21 cellular contexts compared by ENCODE assay signal in genomic region chr16:1258218-1258587, GRCh38. TPM values are rescaled to one million over a fixed set of nuclear protein-coding genes. Genes with fewer than 3 reads are reported as not detected.
DNase-seq lines count a peak whose midpoint lies in the region; ATAC-seq, FAIRE-seq and TF ChIP-seq lines count a peak whose summit lies in the region.
"Had no signal": no experiment of that assay in that cellular context is flagged by ENCODE, and none has a peak within 500 bp of the region (broad histone marks: within the 10 kb centered on the region; RNA-seq: fewer than 3 reads in every experiment).

No MANE protein-coding gene starts in this region.

- TF ChIP-seq CTCF in HCT116 (IDR thresholded peaks at IDR 0.05 in 2 of 3, conservative IDR thresholded peaks at IDR 0.05 in 1 of 3; ENCODE audit: borderline replicate concordance in 1 of 3, insufficient read depth in 1 of 3, low read depth in 2 of 3, low read length in 2 of 3) (no peak), PC-9 (conservative IDR thresholded peaks at IDR 0.05) (no peak), natural killer cell (IDR thresholded peaks at IDR 0.05) (no peak)

- ATAC-seq in HCT116: peak; percentile 59
- no peak for ATAC-seq in natural killer cell

- H3K4me3 ChIP-seq in HCT116 (replicated peaks in 1 of 2; ENCODE audit: low read depth in 1 of 2, low read length in 2 of 2) (no peak overlapping the region), PC-9 (no peak overlapping the region)
- H3K4me3 ChIP-seq: SJCRH30 had no signal

- BruUV-seq in HCT116 (replicated peaks; lab: Mats Ljungman, UMichigan) (no TSS peak), PC-9 (replicated peaks; lab: Mats Ljungman, UMichigan) (no TSS peak)

- intact Hi-C loops in HCT116 (cut with micrococcal nuclease) (no loop called here), PC-9 (cut with micrococcal nuclease; ENCODE audit: unreplicated experiment) (loop anchor here (2.0 kb wide), 1 partner anchor 39 kb away; no protein-coding TSS in a partner anchor), natural killer cell (cut with micrococcal nuclease) (no loop called here)

- DNase-seq in NCI-H146 (lab: John Stamatoyannopoulos, UW): peak; percentile 15
- DNase-seq in NCI-H146 treated with DMSO at 0.1 percent for 48 hours (lab: John Stamatoyannopoulos, UW; ENCODE audit: unreplicated experiment): no peak
- DNase-seq in HCT116 (ENCODE audit: low read depth, low spot score): no peak
- peak; percentile 60 to 65 for DNase-seq in PC-9
- no peak for DNase-seq in natural killer cell
- DNase-seq in urothelium cell line (ENCODE audit: low spot score): no peak
- DNase-seq in activated CD4-positive, CD25-positive, alpha-beta regulatory T cell treated with anti-CD3 and anti-CD28 coated beads, Interleukin-2, amount 50 U/mL, for 72 hours: no peak
- DNase-seq in AML-193 (lab: John Stamatoyannopoulos, UW): no peak
- DNase-seq: C1 segment of cervical spinal cord, DMS 273 treated with DMSO at 0.1 percent for 48 hours, IMR-90, NCI-H1436, NCI-H2227 treated with DMSO at 0.1 percent for 48 hours, NCI-H524 treated with DMSO at 0.1 percent for 48 hours, OCI-M1, SJCRH30 had no signal

- no peaks in the 10 kb centered on the region for H3K9me2 ChIP-seq in HCT116 (ENCODE audit: insufficient read depth)
- H3K9me2 ChIP-seq in PC-9 (ENCODE audit: insufficient read depth): no peaks in the 10 kb centered on the region

- RAD21 ChIA-PET in HCT116 (lab: Charles Lee; ENCODE audit: low non-redundant PET in 1 of 2, low total read pairs in 2 of 2, uncharacterized antibody in 2 of 2, unreplicated experiment in 2 of 2): no interaction called here

- TF ChIP-seq RAD21 in HCT116 (IDR thresholded peaks at IDR 0.05; ENCODE audit: low read depth): no peak

- POLR2A ChIA-PET in HCT116 (lab: Charles Lee) (no interaction called here), PC-9 (lab: Charles Lee; ENCODE audit: unreplicated experiment) (interaction anchor here (0.6 kb wide), 1 partner anchor 235 kb away, joined by 3 read pairs; the partner anchor contains the start of gene TELO2)

- H4K20me1 ChIP-seq in HCT116 (ENCODE audit: insufficient read depth): no peaks in the 10 kb centered on the region
- no peaks in the 10 kb centered on the region for H4K20me1 ChIP-seq in PC-9 (ENCODE audit: insufficient read depth)

- H3K27ac ChIP-seq in HCT116 (ENCODE audit: low read depth, low read length) (no peak overlapping the region), PC-9 (no peak overlapping the region)
- H3K27ac ChIP-seq: SJCRH30 had no signal

- TF ChIP-seq POLR2A in HCT116 (IDR thresholded peaks at IDR 0.05; ENCODE audit: borderline replicate concordance, extremely low read depth, insufficient read depth, insufficient read length): no peak

- no peaks in the 10 kb centered on the region for H3K36me3 Mint-ChIP-seq in natural killer cell

- no peaks in the 10 kb centered on the region for H3F3A ChIP-seq in PC-9 (ENCODE audit: insufficient read depth, low read depth)

- no peak overlapping the region for H3K9ac ChIP-seq in HCT116 (ENCODE audit: low read length)

- H3K9me3 ChIP-seq in HCT116 (ENCODE audit: control insufficient read depth in 1 of 2, insufficient read depth in 1 of 2, low read depth in 1 of 2, low read length in 2 of 2) (no peaks in the 10 kb centered on the region), PC-9 (ENCODE audit: insufficient read depth, low read depth) (no peaks in the 10 kb centered on the region)
- H3K9me3 ChIP-seq: SJCRH30 had no signal

- H3K4me1 ChIP-seq in HCT116 (ENCODE audit: control insufficient read depth in 1 of 2, insufficient read depth in 2 of 2, low read length in 2 of 2) (peaks cover 4 to 13% of the 10 kb centered on the region in 2 experiments; a peak in 3 of 4 replicates), PC-9 (replicated peaks; ENCODE audit: insufficient read depth) (no peaks in the 10 kb centered on the region; the same call in 1 of the 2 replicates)
- H3K4me1 ChIP-seq: SJCRH30 had no signal

- H3K4me2 ChIP-seq in HCT116 (ENCODE audit: low read length): no peak overlapping the region
- H3K4me2 ChIP-seq in PC-9: no peak overlapping the region

- no peak overlapping the region for H3K27ac Mint-ChIP-seq in natural killer cell

- peaks cover 5 to 6% of the 10 kb centered on the region in 2 donors for H3K4me1 Mint-ChIP-seq in natural killer cell

- H3K27me3 ChIP-seq in HCT116 (ENCODE audit: insufficient read depth, low read length): peaks cover 4% of the 10 kb centered on the region; the same call in 1 of the 2 replicates
- H3K27me3 ChIP-seq in PC-9 (ENCODE audit: insufficient read depth, low read depth): peaks cover 44% of the 10 kb centered on the region

- H3K79me2 ChIP-seq in HCT116 (ENCODE audit: insufficient read depth, low read length) (no peaks in the 10 kb centered on the region), PC-9 (ENCODE audit: low read depth) (no peaks in the 10 kb centered on the region)

- peak overlapping the region; percentile 65 for H3K4me3 Mint-ChIP-seq in natural killer cell

- FAIRE-seq in urothelium cell line (lab: Jason Lieb, UNC): no peak
- FAIRE-seq: A204.1, GM12892, H54 had no signal

- CTCF ChIA-PET in HCT116 (lab: Charles Lee): no interaction called here
- CTCF ChIA-PET in PC-9 (lab: Charles Lee): no interaction called here

- no peaks in the 10 kb centered on the region for H3K36me3 ChIP-seq in HCT116 (ENCODE audit: control insufficient read depth in 1 of 2, insufficient read depth in 2 of 2, low read length in 2 of 2)
- no peaks in the 10 kb centered on the region for H3K36me3 ChIP-seq in PC-9 (ENCODE audit: low read depth)
- H3K36me3 ChIP-seq: SJCRH30 had no signal

- H2AFZ ChIP-seq in HCT116 (ENCODE audit: low read depth, low read length, poor library complexity, severe bottlenecking) (no peak overlapping the region), PC-9 (no peak overlapping the region)

- H3K27me3 Mint-ChIP-seq in natural killer cell (ENCODE audit: low read depth in 2 of 2): peaks cover 8 to 19% of the 10 kb centered on the region in 2 donors

- no peaks in the 10 kb centered on the region for H3K9me3 Mint-ChIP-seq in natural killer cell

TF ChIP-seq in HCT116, 20 proteins besides CTCF, POLR2A, EP300 and RAD21:
- TF ChIP-seq POLR2AphosphoS5 (IDR thresholded peaks at IDR 0.05; ENCODE audit: low read depth, low read length) (no peak), EZH2 (IDR thresholded peaks at IDR 0.05) (no peak), JUND (IDR thresholded peaks at IDR 0.05) (no peak), MAX (IDR thresholded peaks at IDR 0.05) (no peak), SRF (IDR thresholded peaks at IDR 0.05; ENCODE audit: low read depth) (no peak), REST (IDR thresholded peaks at IDR 0.05; ENCODE audit: low read depth) (no peak)

RNA-seq across cellular contexts. Expression of gene TPSD1, which starts 2.3 kb away (rescaled TPM):
- not detected for total RNA-seq in HCT116 (2021; ENCODE audit: unreplicated experiment)
- polyA plus RNA-seq in HCT116 (2012): not detected in 2 replicates
- total RNA-seq in PC-9 (2021): not detected in 2 replicates
- 1 to 10 TPM in 1 of 3 donors, not detected in 2; 3.2 TPM for total RNA-seq in natural killer cell
- total RNA-seq: HT1080, IMR-90, LHCN-M2, SJCRH30 had no signal
- polyA plus RNA-seq: IMR-90 had no signal

RNA-seq across cellular contexts. Expression of gene TPSAB1, which starts 17.7 kb away (rescaled TPM):
- total RNA-seq in HCT116 (2021; ENCODE audit: unreplicated experiment) (0.25 TPM), PC-9 (2021) (not detected in 2 replicates), natural killer cell (10 to 100 TPM in 1 of 3 donors, under 1 TPM in 1, not detected in 1; 0.82 to 13.4 TPM)
- polyA plus RNA-seq in HCT116 (2012): not detected in 2 replicates
- total RNA-seq: HT1080, IMR-90, LHCN-M2, SJCRH30 had no signal
- polyA plus RNA-seq: IMR-90 had no signal

RNA-seq across cellular contexts. Expression of gene TPSB2, which starts 28.2 kb away (rescaled TPM):
- total RNA-seq in HCT116 (2021; ENCODE audit: unreplicated experiment): not detected
- polyA plus RNA-seq in HCT116 (2012): not detected in 2 replicates
- not detected in 2 replicates for total RNA-seq in PC-9 (2021)
- total RNA-seq in natural killer cell: 10 to 100 TPM in 1 of 3 donors, not detected in 2; 12.6 TPM
- total RNA-seq: HT1080, IMR-90, LHCN-M2, SJCRH30 had no signal
- polyA plus RNA-seq: IMR-90 had no signal

RNA-seq across cellular contexts. Expression of gene TPSG1, which starts 33.1 kb away (rescaled TPM):
- total RNA-seq in HCT116 (2021; ENCODE audit: unreplicated experiment) (not detected), PC-9 (2021) (not detected in 2 replicates), natural killer cell (under 1 TPM in 1 of 3 donors, not detected in 2; 0.40 TPM)
- 0.10 and 0.16 TPM in 2 replicates for polyA plus RNA-seq in HCT116 (2012)
- total RNA-seq: HT1080, IMR-90, LHCN-M2, SJCRH30 had no signal
- polyA plus RNA-seq: IMR-90 had no signal

RNA-seq across cellular contexts. Expression of gene UBE2I, which starts 51.2 kb away (rescaled TPM):
- total RNA-seq in HCT116 (2021; ENCODE audit: unreplicated experiment) (212 TPM), PC-9 (2021) (218 and 271 TPM in 2 replicates), natural killer cell (100 to 1,000 TPM; 367 to 412 (median 383) TPM)
- polyA plus RNA-seq in HCT116 (2012): 96.9 and 135 TPM in 2 replicates

Comparison
In these comparisons a context has a peak if more than half of its experiments do, and no peak if none do; other contexts are left out.
1. DNase-seq: peak in NCI-H146 (single experiment) and PC-9 (2 of 2); none in NCI-H146 treated with DMSO at 0.1 percent for 48 hours (single experiment), HCT116 (single experiment), natural killer cell (single experiment), urothelium cell line (single experiment), activated CD4-positive, CD25-positive, alpha-beta regulatory T cell treated with anti-CD3 and anti-CD28 coated beads, Interleukin-2, amount 50 U/mL, for 72 hours (single experiment) and AML-193 (0 of 2).